ENCODE assay signal across 24 cellular contexts in the genomic region with DNA sequence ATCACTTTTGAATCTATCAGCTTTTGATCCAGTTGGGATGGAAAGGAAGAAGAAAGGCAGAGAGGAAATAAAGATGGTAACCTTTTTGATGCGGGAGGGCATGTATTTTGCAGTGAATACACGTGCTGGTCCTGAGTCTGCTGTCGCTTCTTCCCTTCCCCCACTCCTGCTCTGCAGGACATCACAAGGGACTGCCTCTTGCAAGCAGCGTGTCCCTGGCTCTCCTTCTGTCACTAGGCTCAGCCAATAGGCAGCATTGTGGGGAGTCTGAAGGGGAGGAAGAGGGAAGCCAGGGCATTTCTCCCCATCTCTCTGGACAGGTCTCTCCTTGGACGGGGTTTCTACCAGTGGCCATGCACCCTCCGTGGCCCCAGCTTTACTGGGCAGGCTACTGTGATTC. TPM values are rescaled to one million over a fixed set of nuclear protein-coding genes. Genes with fewer than 3 reads are reported as not detected.
DNase-seq lines count a peak whose midpoint lies in the region; FAIRE-seq lines count a peak whose summit lies in the region.
"Had no signal": no experiment of that assay in that cellular context is flagged by ENCODE, and none has a peak within 500 bp of the region (broad histone marks: within the 10 kb centered on the region; RNA-seq: fewer than 3 reads in every experiment).

No MANE protein-coding gene starts in this region.

- no peak overlapping the region for H3K4me3 ChIP-seq in small intestine (ENCODE audit: low read depth in 1 of 2, low read length in 2 of 2)
- H3K4me3 ChIP-seq: BLaER1, lower lobe of right lung, psoas muscle, spleen had no signal

- no peaks in the 10 kb centered on the region for H3K9me3 ChIP-seq in small intestine (ENCODE audit: control insufficient read depth, low read depth)
- H3K9me3 ChIP-seq: BLaER1, lower lobe of right lung, psoas muscle, spleen had no signal

- 59 to 82% (median 81%) methylated on average over 6 of the region's 6 CpGs for WGBS in small intestine, 3 donors

- peak in 2 of 3 experiments; percentile 7 to 34 for DNase-seq in NCI-H1417 (lab: John Stamatoyannopoulos, UW)
- no peak for DNase-seq in NCI-H1417 treated with DMSO at 0.1 percent for 48 hours (lab: John Stamatoyannopoulos, UW)
- peak in 40 of 58 donors; percentile 7 to 68 (median 34) for DNase-seq in anterior cingulate cortex (lab: John Stamatoyannopoulos, UW)
- DNase-seq in islet precursor cell, result peak; percentile 68
- peak; percentile 80 for DNase-seq in retina
- DNase-seq in EL, result no peak
- DNase-seq in small intestine, result no peak
- DNase-seq in mesenteric fat pad (ENCODE audit: low spot score), result no peak
- DNase-seq: 8988T; activated CD4-positive, alpha-beta T cell treated with anti-CD3 and anti-CD28 coated beads, Interleukin-2, amount 10 ng/mL, durations not matched to agents 7 days and 5 days; activated naive CD8-positive, alpha-beta T cell treated with anti-CD3 and anti-CD28 coated beads, Interleukin-2, amount 10 ng/mL, durations not matched to agents 7 days and 5 days; brain microvascular endothelial cell; erythroblast; lower lobe of right lung; NCI-H146; NCI-H226; psoas muscle; spleen had no signal

- no peaks in the 10 kb centered on the region for H3K27me3 ChIP-seq in small intestine (ENCODE audit: control insufficient read depth in 2 of 2, insufficient read depth in 2 of 2, low read length in 2 of 2)
- H3K27me3 ChIP-seq: BLaER1 had no signal

- no peak overlapping the region for H3K27ac ChIP-seq in small intestine (ENCODE audit: low read depth in 1 of 2, low read length in 1 of 2)
- H3K27ac ChIP-seq: BLaER1, brain microvascular endothelial cell, lower lobe of right lung, psoas muscle, spleen had no signal

- no peaks in the 10 kb centered on the region for H3K36me3 ChIP-seq in small intestine (ENCODE audit: control insufficient read depth in 2 of 2, insufficient read depth in 2 of 2, low read length in 2 of 2)
- H3K36me3 ChIP-seq: BLaER1, brain microvascular endothelial cell, lower lobe of right lung, spleen had no signal

- no peak for FAIRE-seq in small intestine (lab: Jason Lieb, UNC)
- FAIRE-seq: G401.6, urothelium cell line had no signal

- H3K4me1 ChIP-seq in small intestine (ENCODE audit: control insufficient read depth in 2 of 2, insufficient read depth in 1 of 2, low read depth in 1 of 2, low read length in 1 of 2), result no peaks in the 10 kb centered on the region
- H3K4me1 ChIP-seq: psoas muscle had no signal

RNA-seq across cellular contexts. Expression of gene WFDC1, which starts 15.7 kb away (rescaled TPM):
- 1 to 10 TPM; 1.6 to 4.4 (median 3.2) TPM for polyA plus RNA-seq in small intestine
- total RNA-seq in mesenteric fat pad, result 1.4 TPM
- total RNA-seq: activated CD4-positive, alpha-beta T cell treated with anti-CD3 and anti-CD28 coated beads, Interleukin-2, amount 10 ng/mL, durations not matched to agents 7 days and 5 days; activated naive CD8-positive, alpha-beta T cell treated with anti-CD3 and anti-CD28 coated beads, Interleukin-2, amount 10 ng/mL, durations not matched to agents 7 days and 5 days; activated T-helper 2 cell treated with anti-CD3 and anti-CD28 coated beads, Interferon-gamma antibody, Interleukin-2, Interleukin-4, amounts not matched to agents 10 μg/mL and 5 μg/mL and 100 μg/mL, durations not matched to agents 14 hours and 24 hours and 36 hours; glomerular endothelial cell; H4 had no signal

RNA-seq across cellular contexts. Expression of gene KCNG4, which starts 39.2 kb away (rescaled TPM):
- polyA plus RNA-seq in small intestine, result not detected
- not detected for total RNA-seq in mesenteric fat pad
- total RNA-seq: activated CD4-positive, alpha-beta T cell treated with anti-CD3 and anti-CD28 coated beads, Interleukin-2, amount 10 ng/mL, durations not matched to agents 7 days and 5 days; activated naive CD8-positive, alpha-beta T cell treated with anti-CD3 and anti-CD28 coated beads, Interleukin-2, amount 10 ng/mL, durations not matched to agents 7 days and 5 days; activated T-helper 2 cell treated with anti-CD3 and anti-CD28 coated beads, Interferon-gamma antibody, Interleukin-2, Interleukin-4, amounts not matched to agents 10 μg/mL and 5 μg/mL and 100 μg/mL, durations not matched to agents 14 hours and 24 hours and 36 hours; glomerular endothelial cell; H4; lower lobe of right lung; spleen had no signal
- polyA plus RNA-seq: spleen had no signal

Comparison
In these comparisons a context has a peak if more than half of its experiments do, and no peak if none do; other contexts are left out.
1. DNase-seq: peak in NCI-H1417 (2 of 3), anterior cingulate cortex (40 of 58), islet precursor cell (single experiment) and retina (single experiment); none in NCI-H1417 treated with DMSO at 0.1 percent for 48 hours (single experiment), EL (single experiment), small intestine (single experiment) and mesenteric fat pad (single experiment).